Comparison of ENCODE assay signal across 2 cellular contexts in the genomic region with DNA sequence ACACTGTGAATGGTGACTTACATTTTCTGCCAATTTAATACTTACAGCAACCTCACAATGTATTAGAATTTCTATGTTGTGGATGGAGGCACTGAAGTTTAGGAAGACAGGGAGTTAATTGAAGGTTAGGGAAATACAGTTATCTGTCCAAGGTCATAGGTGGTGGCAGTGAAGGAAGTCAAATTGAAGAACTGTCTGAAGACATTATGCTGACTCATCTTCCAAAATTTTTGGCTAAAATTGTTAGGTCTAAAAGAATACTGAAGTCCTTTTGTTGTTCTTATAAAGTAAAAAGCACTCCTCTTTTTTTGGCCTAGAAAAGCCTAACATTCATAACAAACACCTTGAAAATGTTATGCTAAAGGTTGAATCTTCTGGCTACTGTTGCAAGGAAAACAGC.
TF ChIP-seq lines count a peak whose summit lies in the region.

No MANE protein-coding gene starts in this region.

TF ChIP-seq in GM23338, 12 proteins besides CTCF, POLR2A, EP300 and RAD21:
- TF ChIP-seq CREB1 (CRISPR knock-in tag; IDR thresholded peaks at IDR 0.05; ENCODE audit: low read depth) (no peak), STAT1 (IDR thresholded peaks at IDR 0.05; ENCODE audit: unreplicated experiment) (no peak), POLR2AphosphoS5 (IDR thresholded peaks at IDR 0.05; ENCODE audit: low read depth) (no peak), JUNB (IDR thresholded peaks at IDR 0.05; ENCODE audit: unreplicated experiment) (no peak), ZNF331 (CRISPR knock-in tag; IDR thresholded peaks at IDR 0.05; ENCODE audit: low read depth) (no peak), EZH2 (IDR thresholded peaks at IDR 0.05; ENCODE audit: low read depth, unreplicated experiment) (no peak), REST (IDR thresholded peaks at IDR 0.05; ENCODE audit: unreplicated experiment) (no peak), EZH2phosphoT487 (IDR thresholded peaks at IDR 0.05; ENCODE audit: unreplicated experiment) (no peak)

TF ChIP-seq in K562, 482 proteins besides CTCF, POLR2A, EP300 and RAD21:
- TF ChIP-seq SMARCE1 (IDR thresholded peaks at IDR 0.05), result peak; percentile 51; the same call in 1 of the 2 replicates
- peak; percentile 28; the same call in 1 of the 2 replicates for TF ChIP-seq SPI1 (IDR thresholded peaks at IDR 0.05; ENCODE audit: borderline replicate concordance, low read depth, low read length)
- TF ChIP-seq MEIS2 (IDR thresholded peaks at IDR 0.05; ENCODE audit: partially characterized antibody), result peak; percentile 50
- peak; percentile 98 for TF ChIP-seq C11orf30 (IDR thresholded peaks at IDR 0.05; ENCODE audit: low read depth)
- TF ChIP-seq ZNF316 (IDR thresholded peaks at IDR 0.05), result peak; percentile 99
- peak in 1 of 2 experiments; percentile 26; a peak in 1 of 4 replicates for TF ChIP-seq TRIM24 (IDR thresholded peaks at IDR 0.05)
- TF ChIP-seq ZNF561 (CRISPR knock-in tag; conservative IDR thresholded peaks at IDR 0.05), result no peak
- peak; percentile 98 for TF ChIP-seq MAFG (tag; conservative IDR thresholded peaks at IDR 0.05)
- TF ChIP-seq DPF2 (IDR thresholded peaks at IDR 0.05), result peak; percentile 78
- TF ChIP-seq EHMT2 (IDR thresholded peaks at IDR 0.05), result 0 out of 2 replicates have a peak, but pooled peaks have one; percentile 23
- no peak for TF ChIP-seq AFF1 (IDR thresholded peaks at IDR 0.05; ENCODE audit: low read depth in 1 of 2, partially characterized antibody in 2 of 2)
- no peak for TF ChIP-seq CBFB (CRISPR knock-in tag; IDR thresholded peaks at IDR 0.05)
- TF ChIP-seq, protein P1, sequence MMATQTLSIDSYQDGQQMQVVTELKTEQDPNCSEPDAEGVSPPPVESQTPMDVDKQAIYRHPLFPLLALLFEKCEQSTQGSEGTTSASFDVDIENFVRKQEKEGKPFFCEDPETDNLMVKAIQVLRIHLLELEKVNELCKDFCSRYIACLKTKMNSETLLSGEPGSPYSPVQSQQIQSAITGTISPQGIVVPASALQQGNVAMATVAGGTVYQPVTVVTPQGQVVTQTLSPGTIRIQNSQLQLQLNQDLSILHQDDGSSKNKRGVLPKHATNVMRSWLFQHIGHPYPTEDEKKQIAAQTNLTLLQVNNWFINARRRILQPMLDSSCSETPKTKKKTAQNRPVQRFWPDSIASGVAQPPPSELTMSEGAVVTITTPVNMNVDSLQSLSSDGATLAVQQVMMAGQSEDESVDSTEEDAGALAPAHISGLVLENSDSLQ (IDR thresholded peaks at IDR 0.05), result 0 out of 2 replicates have a peak, but pooled peaks have one; percentile 17
- peak; percentile 57 for TF ChIP-seq NR2C1 (IDR thresholded peaks at IDR 0.05)
- TF ChIP-seq NR2C1 (tag; IDR thresholded peaks at IDR 0.05), result peak; percentile 41; the same call in 1 of the 2 replicates
- TF ChIP-seq ZNF695 (CRISPR knock-in tag; IDR thresholded peaks at IDR 0.05), result no peak
- peak; percentile 86 for TF ChIP-seq ESRRA (IDR thresholded peaks at IDR 0.05; ENCODE audit: borderline replicate concordance, low read depth)
- TF ChIP-seq SMARCA4 (IDR thresholded peaks at IDR 0.05), result peak; percentile 64
- peak; percentile 5; the same call in 1 of the 2 replicates for TF ChIP-seq CBFA2T3 (IDR thresholded peaks at IDR 0.05)
- 0 out of 2 replicates have a peak, but pooled peaks have one; percentile 43 for TF ChIP-seq SMARCC2 (IDR thresholded peaks at IDR 0.05; ENCODE audit: low read depth)
- TF ChIP-seq TAL1 (IDR thresholded peaks at IDR 0.05), result peak; percentile 9; the same call in 1 of the 2 replicates
- no peak for TF ChIP-seq ZNF121 (CRISPR knock-in tag; conservative IDR thresholded peaks at IDR 0.05)
- peak; percentile 91 for TF ChIP-seq NFE2L1 (tag; IDR thresholded peaks at IDR 0.05; ENCODE audit: borderline replicate concordance, low read depth)
- peak; percentile 96 for TF ChIP-seq NFE2 (IDR thresholded peaks at IDR 0.05; ENCODE audit: low read depth)
- TF ChIP-seq FOSL1 (tag; conservative IDR thresholded peaks at IDR 0.05), result 0 out of 2 replicates have a peak, but pooled peaks have one; percentile 15
- TF ChIP-seq MAFK (IDR thresholded peaks at IDR 0.05; ENCODE audit: low read length), result peak; percentile 93
- TF ChIP-seq ARID1B (IDR thresholded peaks at IDR 0.05), result peak; percentile 60
- peak; percentile 25; the same call in 1 of the 2 replicates for TF ChIP-seq EP400 (IDR thresholded peaks at IDR 0.05)
- TF ChIP-seq, protein P2, sequence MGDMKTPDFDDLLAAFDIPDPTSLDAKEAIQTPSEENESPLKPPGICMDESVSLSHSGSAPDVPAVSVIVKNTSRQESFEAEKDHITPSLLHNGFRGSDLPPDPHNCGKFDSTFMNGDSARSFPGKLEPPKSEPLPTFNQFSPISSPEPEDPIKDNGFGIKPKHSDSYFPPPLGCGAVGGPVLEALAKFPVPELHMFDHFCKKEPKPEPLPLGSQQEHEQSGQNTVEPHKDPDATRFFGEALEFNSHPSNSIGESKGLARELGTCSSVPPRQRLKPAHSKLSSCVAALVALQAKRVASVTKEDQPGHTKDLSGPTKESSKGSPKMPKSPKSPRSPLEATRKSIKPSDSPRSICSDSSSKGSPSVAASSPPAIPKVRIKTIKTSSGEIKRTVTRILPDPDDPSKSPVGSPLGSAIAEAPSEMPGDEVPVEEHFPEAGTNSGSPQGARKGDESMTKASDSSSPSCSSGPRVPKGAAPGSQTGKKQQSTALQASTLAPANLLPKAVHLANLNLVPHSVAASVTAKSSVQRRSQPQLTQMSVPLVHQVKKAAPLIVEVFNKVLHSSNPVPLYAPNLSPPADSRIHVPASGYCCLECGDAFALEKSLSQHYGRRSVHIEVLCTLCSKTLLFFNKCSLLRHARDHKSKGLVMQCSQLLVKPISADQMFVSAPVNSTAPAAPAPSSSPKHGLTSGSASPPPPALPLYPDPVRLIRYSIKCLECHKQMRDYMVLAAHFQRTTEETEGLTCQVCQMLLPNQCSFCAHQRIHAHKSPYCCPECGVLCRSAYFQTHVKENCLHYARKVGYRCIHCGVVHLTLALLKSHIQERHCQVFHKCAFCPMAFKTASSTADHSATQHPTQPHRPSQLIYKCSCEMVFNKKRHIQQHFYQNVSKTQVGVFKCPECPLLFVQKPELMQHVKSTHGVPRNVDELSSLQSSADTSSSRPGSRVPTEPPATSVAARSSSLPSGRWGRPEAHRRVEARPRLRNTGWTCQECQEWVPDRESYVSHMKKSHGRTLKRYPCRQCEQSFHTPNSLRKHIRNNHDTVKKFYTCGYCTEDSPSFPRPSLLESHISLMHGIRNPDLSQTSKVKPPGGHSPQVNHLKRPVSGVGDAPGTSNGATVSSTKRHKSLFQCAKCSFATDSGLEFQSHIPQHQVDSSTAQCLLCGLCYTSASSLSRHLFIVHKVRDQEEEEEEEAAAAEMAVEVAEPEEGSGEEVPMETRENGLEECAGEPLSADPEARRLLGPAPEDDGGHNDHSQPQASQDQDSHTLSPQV (IDR thresholded peaks at IDR 0.05), result peak; percentile 70
- peak; percentile 97 for TF ChIP-seq MAFF (IDR thresholded peaks at IDR 0.05; ENCODE audit: low read length)
- no peak for TF ChIP-seq NR2C2 (CRISPR knock-in tag; IDR thresholded peaks at IDR 0.05)
- peak; percentile 68 for TF ChIP-seq NR2C2 (tag; IDR thresholded peaks at IDR 0.05)
- peak; percentile 53; the same call in 1 of the 2 replicates for TF ChIP-seq ZNF24 (IDR thresholded peaks at IDR 0.05)
- TF ChIP-seq ZNF3 (CRISPR knock-in tag; IDR thresholded peaks at IDR 0.05), result no peak
- no peak for TF ChIP-seq SP1 (CRISPR knock-in tag; IDR thresholded peaks at IDR 0.05)
- no peak for TF ChIP-seq ZNF184 (CRISPR knock-in tag; IDR thresholded peaks at IDR 0.05)
- no peak for TF ChIP-seq SAP30 (IDR thresholded peaks at IDR 0.05; ENCODE audit: borderline replicate concordance, insufficient read depth, low read depth, low read length, poor library complexity, severe bottlenecking)
- no peak for TF ChIP-seq ZFX (CRISPR knock-in tag; IDR thresholded peaks at IDR 0.05)
- TF ChIP-seq, protein P3, sequence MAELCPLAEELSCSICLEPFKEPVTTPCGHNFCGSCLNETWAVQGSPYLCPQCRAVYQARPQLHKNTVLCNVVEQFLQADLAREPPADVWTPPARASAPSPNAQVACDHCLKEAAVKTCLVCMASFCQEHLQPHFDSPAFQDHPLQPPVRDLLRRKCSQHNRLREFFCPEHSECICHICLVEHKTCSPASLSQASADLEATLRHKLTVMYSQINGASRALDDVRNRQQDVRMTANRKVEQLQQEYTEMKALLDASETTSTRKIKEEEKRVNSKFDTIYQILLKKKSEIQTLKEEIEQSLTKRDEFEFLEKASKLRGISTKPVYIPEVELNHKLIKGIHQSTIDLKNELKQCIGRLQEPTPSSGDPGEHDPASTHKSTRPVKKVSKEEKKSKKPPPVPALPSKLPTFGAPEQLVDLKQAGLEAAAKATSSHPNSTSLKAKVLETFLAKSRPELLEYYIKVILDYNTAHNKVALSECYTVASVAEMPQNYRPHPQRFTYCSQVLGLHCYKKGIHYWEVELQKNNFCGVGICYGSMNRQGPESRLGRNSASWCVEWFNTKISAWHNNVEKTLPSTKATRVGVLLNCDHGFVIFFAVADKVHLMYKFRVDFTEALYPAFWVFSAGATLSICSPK (IDR thresholded peaks at IDR 0.05; ENCODE audit: borderline replicate concordance), result no peak
- peak; percentile 66 for TF ChIP-seq BACH1 (tag; IDR thresholded peaks at IDR 0.05)
TF ChIP-seq in K562: peak in this region for 27.
